ENCODE assay signal across 14 cellular contexts in genomic region chr16:19001788-19002187, GRCh38. TPM values are rescaled to one million over a fixed set of nuclear protein-coding genes. Genes with fewer than 3 reads are reported as not detected.
DNase-seq lines count a peak whose midpoint lies in the region; ATAC-seq and TF ChIP-seq lines count a peak whose summit lies in the region.
"Had no signal": no experiment of that assay in that cellular context is flagged by ENCODE, and none has a peak within 500 bp of the region (broad histone marks: within the 10 kb centered on the region; RNA-seq: fewer than 3 reads in every experiment).

No MANE protein-coding gene starts in this region.

- H3K9me3 Mint-ChIP-seq in osteocyte (ENCODE audit: unreplicated experiment) (no peaks in the 10 kb centered on the region), CD14-positive monocyte (peaks cover 0 to 4% (median 0%) of the 10 kb centered on the region in 7 donors)
- H3K9me3 Mint-ChIP-seq: activated CD4-positive, alpha-beta memory T cell treated with anti-CD3 and anti-CD28 coated beads, Interleukin-2, amount 10 ng/mL, durations not matched to agents 7 days and 5 days had no signal

- H3K4me1 Mint-ChIP-seq in osteocyte (ENCODE audit: unreplicated experiment) (peaks cover 18% of the 10 kb centered on the region), CD14-positive monocyte (no peaks in the 10 kb centered on the region)

- H3K4me3 Mint-ChIP-seq in osteocyte (ENCODE audit: unreplicated experiment): no peak overlapping the region
- no peak overlapping the region for H3K4me3 Mint-ChIP-seq in CD14-positive monocyte
- H3K4me3 Mint-ChIP-seq: activated CD4-positive, alpha-beta memory T cell treated with anti-CD3 and anti-CD28 coated beads, Interleukin-2, amount 10 ng/mL, durations not matched to agents 7 days and 5 days had no signal

- intact Hi-C loops in dorsolateral prefrontal cortex (cut with DNase I) (no loop called here), CD14-positive monocyte (cut with micrococcal nuclease) (no loop called here)

- ATAC-seq in HG03439 (IDR thresholded peaks at IDR 0.05; ENCODE audit: unreplicated experiment): no peak
- ATAC-seq in HG02642 (IDR thresholded peaks at IDR 0.05; ENCODE audit: poor library complexity, unreplicated experiment): no peak
- ATAC-seq: left ventricle myocardium superior had no signal

- H3K4me3 ChIP-seq in AG10803 (ENCODE audit: low read length): no peak overlapping the region
- no peak overlapping the region for H3K4me3 ChIP-seq in dorsolateral prefrontal cortex
- H3K4me3 ChIP-seq: adrenal gland, esophagus squamous epithelium, SK-N-MC had no signal

- peak overlapping the region; percentile 15 to 92 (median 83) for H3K27ac ChIP-seq in dorsolateral prefrontal cortex
- H3K27ac ChIP-seq: adrenal gland, SK-N-MC had no signal

- no peaks in the 10 kb centered on the region for H3K27me3 ChIP-seq in dorsolateral prefrontal cortex
- H3K27me3 ChIP-seq: adrenal gland, esophagus squamous epithelium had no signal

- TF ChIP-seq CTCF in AG10803 (conservative IDR thresholded peaks at IDR 0.05; ENCODE audit: low read length) (no peak), dorsolateral prefrontal cortex (IDR thresholded peaks at IDR 0.05 in 54 of 56, conservative IDR thresholded peaks at IDR 0.05 in 2 of 56; ENCODE audit: low read depth in 1 of 56, partially characterized antibody in 56 of 56) (no peak), osteocyte (IDR thresholded peaks at IDR 0.05) (no peak), CD14-positive monocyte (IDR thresholded peaks at IDR 0.05) (no peak)

- H3K27me3 Mint-ChIP-seq in osteocyte (ENCODE audit: unreplicated experiment): no peaks in the 10 kb centered on the region
- peaks cover 0 to 9% (median 4%) of the 10 kb centered on the region in 3 donors for H3K27me3 Mint-ChIP-seq in CD14-positive monocyte (ENCODE audit: low read depth in 3 of 3)
- H3K27me3 Mint-ChIP-seq: activated CD4-positive, alpha-beta memory T cell treated with anti-CD3 and anti-CD28 coated beads, Interleukin-2, amount 10 ng/mL, durations not matched to agents 7 days and 5 days had no signal

- H3K36me3 Mint-ChIP-seq in osteocyte (ENCODE audit: unreplicated experiment) (no peaks in the 10 kb centered on the region), CD14-positive monocyte (no peaks in the 10 kb centered on the region)

- DNase-seq in AG10803 (ENCODE audit: low read depth) (peak; percentile 91), LHCN-M2 (ENCODE audit: low read depth) (peak; percentile 98), dorsolateral prefrontal cortex (peak in 3 of 10 donors; percentile 33 to 46 (median 37)), osteocyte (ENCODE audit: extremely low spot score, unreplicated experiment) (no peak), CD14-positive monocyte (ENCODE audit: low spot score) (no peak), NCI-H128 (lab: John Stamatoyannopoulos, UW; ENCODE audit: unreplicated experiment) (no peak)
- DNase-seq: activated CD4-positive, alpha-beta memory T cell treated with anti-CD3 and anti-CD28 coated beads, Interleukin-2, amount 10 ng/mL, durations not matched to agents 7 days and 5 days; adrenal gland; COR-L47; esophagus squamous epithelium; left ventricle myocardium superior had no signal

- H3K27ac Mint-ChIP-seq in osteocyte (ENCODE audit: unreplicated experiment): peak overlapping the region; percentile 63
- no peak overlapping the region for H3K27ac Mint-ChIP-seq in CD14-positive monocyte
- H3K27ac Mint-ChIP-seq: activated CD4-positive, alpha-beta memory T cell treated with anti-CD3 and anti-CD28 coated beads, Interleukin-2, amount 10 ng/mL, durations not matched to agents 7 days and 5 days had no signal

RNA-seq across cellular contexts. Expression of gene TMC7, which starts 18.1 kb away (rescaled TPM):
- total RNA-seq in LHCN-M2 (2014; rRNA removed) (2.1 and 2.8 TPM in 2 replicates), dorsolateral prefrontal cortex (10 to 100 TPM in 88 of 120 experiments, 1 to 10 TPM in 32; 4.6 to 56.9 (median 13.3) TPM), osteocyte (1.2 and 2.0 TPM in 2 replicates)
- polyA plus RNA-seq in LHCN-M2 (2012): 1.3 TPM
- not detected for polyA plus RNA-seq in CD14-positive monocyte
- total RNA-seq: activated CD4-positive, alpha-beta memory T cell treated with anti-CD3 and anti-CD28 coated beads, Interleukin-2, amount 10 ng/mL, durations not matched to agents 7 days and 5 days had no signal

Comparison
In these comparisons a context has a peak if more than half of its experiments do, and no peak if none do; other contexts are left out.
1. DNase-seq: peak in AG10803 (single experiment) and LHCN-M2 (single experiment); none in osteocyte (single experiment), CD14-positive monocyte (single experiment) and NCI-H128 (single experiment).